Comparison of ENCODE assay signal across 15 cellular contexts in the genomic region with DNA sequence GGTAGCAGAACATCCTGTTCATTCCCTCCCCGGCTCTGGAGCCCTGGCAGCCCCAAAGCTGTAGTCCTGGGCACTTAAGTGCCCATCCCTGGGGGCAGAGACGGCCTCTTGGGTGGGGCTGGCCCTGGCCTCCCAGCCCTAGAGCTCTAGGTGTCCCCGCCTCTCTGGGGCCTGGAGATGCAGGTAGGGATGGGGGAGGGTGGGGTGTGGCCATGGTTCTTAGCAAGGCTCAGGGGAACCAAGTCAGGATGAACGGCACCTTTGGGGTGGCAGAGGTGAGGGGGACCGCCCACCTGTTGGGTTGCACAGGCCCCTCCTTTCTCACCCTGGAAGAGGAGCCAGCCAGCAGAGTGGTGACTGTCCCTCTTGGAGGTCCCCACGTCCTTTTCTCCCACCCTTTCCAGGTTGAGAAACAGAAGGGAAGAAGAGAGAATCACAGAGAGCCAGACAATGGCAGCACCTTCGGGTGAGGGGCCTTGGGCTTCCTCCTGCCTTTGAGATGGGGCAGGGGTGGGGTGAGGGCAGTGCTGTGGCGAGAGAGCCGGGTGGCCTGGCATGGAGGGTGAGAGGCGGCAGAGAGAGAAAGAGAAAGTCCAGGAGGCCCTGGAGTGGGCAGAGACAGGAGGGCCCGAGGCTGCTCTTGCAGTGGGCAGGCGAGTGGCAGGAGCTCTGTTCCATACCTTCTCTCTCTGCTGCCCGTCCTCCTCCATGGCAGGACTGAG. TPM values are rescaled to one million over a fixed set of nuclear protein-coding genes. Genes with fewer than 3 reads are reported as not detected.
DNase-seq lines count a peak whose midpoint lies in the region; ATAC-seq and TF ChIP-seq lines count a peak whose summit lies in the region.
"Had no signal": no experiment of that assay in that cellular context is flagged by ENCODE, and none has a peak within 500 bp of the region (broad histone marks: within the 10 kb centered on the region; RNA-seq: fewer than 3 reads in every experiment).

No MANE protein-coding gene starts in this region.

- CTCF ChIA-PET in activated naive CD4-positive, alpha-beta T cell treated with anti-CD3 and anti-CD28 coated beads, Interleukin-2, amount 10 ng/mL, durations not matched to agents 7 days and 5 days (lab: Charles Lee): no interaction called here

- no peaks in the 10 kb centered on the region for H3K27me3 ChIP-seq in Peyer's patch

- H3K4me1 ChIP-seq in Peyer's patch: peaks cover 0 to 29% (median 9%) of the 10 kb centered on the region in 4 donors

- H3K36me3 ChIP-seq in Peyer's patch: peaks cover 0 to 24% (median 0%) of the 10 kb centered on the region in 3 donors

- no peak overlapping the region for H3K27ac Mint-ChIP-seq in activated naive CD4-positive, alpha-beta T cell treated with anti-CD3 and anti-CD28 coated beads, Interleukin-2, amount 10 ng/mL, durations not matched to agents 7 days and 5 days
- H3K27ac Mint-ChIP-seq in activated naive CD4-positive, alpha-beta T cell treated with anti-CD3 and anti-CD28 coated beads, Interleukin-2, amount 50 U/mL, for 72 hours: no peak overlapping the region
- no peak overlapping the region for H3K27ac Mint-ChIP-seq in memory B cell
- H3K27ac Mint-ChIP-seq in stimulated activated effector memory CD8-positive, alpha-beta T cell treated with anti-CD3 and anti-CD28 coated beads, Interleukin-12 subunit alpha, Interleukin-12 subunit beta, amount 100 ng/mL, for 72 hours: no peak overlapping the region

- no peak for DNase-seq in activated naive CD4-positive, alpha-beta T cell treated with anti-CD3 and anti-CD28 coated beads, Interleukin-2, amount 10 ng/mL, durations not matched to agents 7 days and 5 days
- no peak for DNase-seq in activated naive CD4-positive, alpha-beta T cell treated with anti-CD3 and anti-CD28 coated beads, Interleukin-2, amount 50 U/mL, for 72 hours (ENCODE audit: low spot score in 2 of 2)
- DNase-seq in memory B cell (ENCODE audit: low spot score in 2 of 2) (no peak), Peyer's patch (no peak)
- DNase-seq in stimulated activated effector memory CD8-positive, alpha-beta T cell treated with anti-CD3 and anti-CD28 coated beads, Interleukin-12 subunit alpha, Interleukin-12 subunit beta, amount 100 ng/mL, for 72 hours (ENCODE audit: low spot score in 2 of 2): no peak
- DNase-seq: activated CD8-positive, alpha-beta memory T cell treated with anti-CD3 and anti-CD28 coated beads for 24 hours; anterior cingulate cortex; NCI-H1436; NCI-H748 treated with DMSO at 0.1 percent for 48 hours; stimulated activated CD4-positive, alpha-beta T cell treated with anti-CD3 and anti-CD28 coated beads, Interleukin-12 subunit alpha, Interleukin-12 subunit beta, amount 100 ng/mL, for 4 hours; stimulated activated naive CD4-positive, alpha-beta T cell had no signal

- ATAC-seq in activated naive CD4-positive, alpha-beta T cell treated with anti-CD3 and anti-CD28 coated beads, Interleukin-2, amount 50 U/mL, for 72 hours: no peak
- ATAC-seq in memory B cell (ENCODE audit: low read depth) (no peak), HG02885 (IDR thresholded peaks at IDR 0.05; ENCODE audit: poor library complexity, unreplicated experiment) (no peak), HG03097 (IDR thresholded peaks at IDR 0.05; ENCODE audit: low FRiP score, unreplicated experiment) (no peak)
- no peak for ATAC-seq in stimulated activated effector memory CD8-positive, alpha-beta T cell treated with anti-CD3 and anti-CD28 coated beads, Interleukin-12 subunit alpha, Interleukin-12 subunit beta, amount 100 ng/mL, for 72 hours
- ATAC-seq: left lobe of liver had no signal

- H3K36me3 Mint-ChIP-seq in activated naive CD4-positive, alpha-beta T cell treated with anti-CD3 and anti-CD28 coated beads, Interleukin-2, amount 10 ng/mL, durations not matched to agents 7 days and 5 days: peaks cover 1% of the 10 kb centered on the region
- H3K36me3 Mint-ChIP-seq in activated naive CD4-positive, alpha-beta T cell treated with anti-CD3 and anti-CD28 coated beads, Interleukin-2, amount 50 U/mL, for 72 hours: peaks cover 0 to 9% of the 10 kb centered on the region in 2 donors
- no peaks in the 10 kb centered on the region for H3K36me3 Mint-ChIP-seq in memory B cell
- H3K36me3 Mint-ChIP-seq in stimulated activated effector memory CD8-positive, alpha-beta T cell treated with anti-CD3 and anti-CD28 coated beads, Interleukin-12 subunit alpha, Interleukin-12 subunit beta, amount 100 ng/mL, for 72 hours: peaks cover 10% of the 10 kb centered on the region

- H3K9me3 Mint-ChIP-seq in activated naive CD4-positive, alpha-beta T cell treated with anti-CD3 and anti-CD28 coated beads, Interleukin-2, amount 10 ng/mL, durations not matched to agents 7 days and 5 days: no peaks in the 10 kb centered on the region
- no peaks in the 10 kb centered on the region for H3K9me3 Mint-ChIP-seq in activated naive CD4-positive, alpha-beta T cell treated with anti-CD3 and anti-CD28 coated beads, Interleukin-2, amount 50 U/mL, for 72 hours
- no peaks in the 10 kb centered on the region for H3K9me3 Mint-ChIP-seq in memory B cell
- no peaks in the 10 kb centered on the region for H3K9me3 Mint-ChIP-seq in stimulated activated effector memory CD8-positive, alpha-beta T cell treated with anti-CD3 and anti-CD28 coated beads, Interleukin-12 subunit alpha, Interleukin-12 subunit beta, amount 100 ng/mL, for 72 hours

- H3K9me3 ChIP-seq in Peyer's patch: no peaks in the 10 kb centered on the region

- peaks cover 19% of the 10 kb centered on the region for H3K4me1 Mint-ChIP-seq in activated naive CD4-positive, alpha-beta T cell treated with anti-CD3 and anti-CD28 coated beads, Interleukin-2, amount 10 ng/mL, durations not matched to agents 7 days and 5 days
- H3K4me1 Mint-ChIP-seq in memory B cell: peaks cover 10% of the 10 kb centered on the region
- peaks cover 15% of the 10 kb centered on the region for H3K4me1 Mint-ChIP-seq in stimulated activated effector memory CD8-positive, alpha-beta T cell treated with anti-CD3 and anti-CD28 coated beads, Interleukin-12 subunit alpha, Interleukin-12 subunit beta, amount 100 ng/mL, for 72 hours

- peak overlapping the region; percentile 2 for H3K4me3 Mint-ChIP-seq in activated naive CD4-positive, alpha-beta T cell treated with anti-CD3 and anti-CD28 coated beads, Interleukin-2, amount 10 ng/mL, durations not matched to agents 7 days and 5 days
- peak overlapping the region; percentile 90 for H3K4me3 Mint-ChIP-seq in memory B cell
- peak overlapping the region; percentile 86 for H3K4me3 Mint-ChIP-seq in stimulated activated effector memory CD8-positive, alpha-beta T cell treated with anti-CD3 and anti-CD28 coated beads, Interleukin-12 subunit alpha, Interleukin-12 subunit beta, amount 100 ng/mL, for 72 hours

- TF ChIP-seq POLR2A in Peyer's patch (IDR thresholded peaks at IDR 0.05): no peak

- TF ChIP-seq CTCF in VCaP (conservative IDR thresholded peaks at IDR 0.05): no peak
- no peak for TF ChIP-seq CTCF in Peyer's patch (IDR thresholded peaks at IDR 0.05)

- peak overlapping the region in 1 of 4 donors; percentile 99 for H3K4me3 ChIP-seq in Peyer's patch

- H3K27ac ChIP-seq in VCaP: peak overlapping the region; percentile 98
- peak overlapping the region in 1 of 4 donors; percentile 9 for H3K27ac ChIP-seq in Peyer's patch

- H3K27me3 Mint-ChIP-seq in activated naive CD4-positive, alpha-beta T cell treated with anti-CD3 and anti-CD28 coated beads, Interleukin-2, amount 10 ng/mL, durations not matched to agents 7 days and 5 days: peaks cover 18% of the 10 kb centered on the region
- no peaks in the 10 kb centered on the region for H3K27me3 Mint-ChIP-seq in memory B cell

RNA-seq across cellular contexts. Expression of gene CRAT, which starts 2.3 kb away (rescaled TPM):
- total RNA-seq in activated naive CD4-positive, alpha-beta T cell treated with anti-CD3 and anti-CD28 coated beads, Interleukin-2, amount 50 U/mL, for 72 hours: 10 to 100 TPM; 14.7 to 35.6 TPM
- total RNA-seq in Peyer's patch: 100 to 1,000 TPM in 3 of 4 donors, 10 to 100 TPM in 1; 50.3 to 220 (median 146) TPM

RNA-seq across cellular contexts. Expression of gene PTPA, which starts 3.0 kb away (rescaled TPM):
- total RNA-seq in activated naive CD4-positive, alpha-beta T cell treated with anti-CD3 and anti-CD28 coated beads, Interleukin-2, amount 50 U/mL, for 72 hours: 100 to 1,000 TPM in 1 of 2 donors, 10 to 100 TPM in 1; 93.1 to 109 TPM
- total RNA-seq in Peyer's patch: 10 to 100 TPM; 48.7 to 65.7 (median 51.9) TPM

RNA-seq across cellular contexts. Expression of gene DOLPP1, which starts 27.3 kb away (rescaled TPM):
- total RNA-seq in activated naive CD4-positive, alpha-beta T cell treated with anti-CD3 and anti-CD28 coated beads, Interleukin-2, amount 50 U/mL, for 72 hours: 10 to 100 TPM; 11.6 to 36.1 TPM
- total RNA-seq in Peyer's patch: 10 to 100 TPM in 3 of 4 donors, not detected in 1; 37.6 to 53.9 (median 46.1) TPM

Comparison
In these comparisons a context has a peak if more than half of its experiments do, and no peak if none do; other contexts are left out.
1. H3K4me3 Mint-ChIP-seq: peak in every context shown above with its lines; median percentile 90 in memory B cell; 86 in stimulated activated effector memory CD8-positive, alpha-beta T cell treated with anti-CD3 and anti-CD28 coated beads, Interleukin-12 subunit alpha, Interleukin-12 subunit beta, amount 100 ng/mL, for 72 hours; 2 in activated naive CD4-positive, alpha-beta T cell treated with anti-CD3 and anti-CD28 coated beads, Interleukin-2, amount 10 ng/mL, durations not matched to agents 7 days and 5 days.